Comparison of ENCODE assay signal across 1 cellular context in genomic region chr11:19962053-19962794, GRCh38.
TF ChIP-seq lines count a peak whose summit lies in the region.

No MANE protein-coding gene starts in this region.

TF ChIP-seq in K562, 482 proteins besides CTCF, POLR2A, EP300 and RAD21 (continued from another document):
- no peak for TF ChIP-seq MGA (IDR thresholded peaks at IDR 0.05)
